ENCODE assay signal across 8 cellular contexts in genomic region chr12:53219116-53219955, GRCh38. TPM values are rescaled to one million over a fixed set of nuclear protein-coding genes. Genes with fewer than 3 reads are reported as not detected.
DNase-seq lines count a peak whose midpoint lies in the region; ATAC-seq and TF ChIP-seq lines count a peak whose summit lies in the region.

No MANE protein-coding gene starts in this region.

- POLR2A ChIA-PET in CD8-positive, alpha-beta T cell (lab: Charles Lee): interaction anchor here (0.7 to 4.8 kb wide), 22 partner anchors 10 to 282 kb away, joined by 3 to 32 read pairs (median 6); partner anchors contain the start of genes AAAS, CSAD, ESPL1 and ITGB7

- H3K36me3 Mint-ChIP-seq in CD8-positive, alpha-beta T cell: peaks cover 36% of the 10 kb centered on the region
- peaks cover 38% of the 10 kb centered on the region for H3K36me3 Mint-ChIP-seq in dendritic cell treated with granulocyte-macrophage colony-stimulating factor and Interleukin-4, amounts not matched to agents 40 ng/mL and 50 ng/mL, for 4 days (ENCODE audit: low read depth)

- peak overlapping the region; percentile 57 for H3K27ac ChIP-seq in CD8-positive, alpha-beta T cell (ENCODE audit: low read depth, low read length)
- peak overlapping the region; percentile 100 for H3K27ac ChIP-seq in muscle layer of colon (ENCODE audit: low read depth, low read length)

- CTCF ChIA-PET in CD8-positive, alpha-beta T cell (lab: Charles Lee): interaction anchor here (0.8 to 15.7 kb wide), 12 partner anchors 9 to 160 kb away, joined by 3 to 353 read pairs (median 6); partner anchors contain the start of genes AAAS, ESPL1, MYG1 and PFDN5

- intact Hi-C loops in CD8-positive, alpha-beta T cell (cut with DNase I, micrococcal nuclease): loop anchor here in 1 of 2 experiments (10.0 kb wide), 1 partner anchor 285 kb away; the partner anchor contains the start of genes NPFF and TARBP2
- intact Hi-C loops in dendritic cell treated with granulocyte-macrophage colony-stimulating factor and Interleukin-4, amounts not matched to agents 40 ng/mL and 50 ng/mL, for 4 days (cut with micrococcal nuclease): no loop called here
- intact Hi-C loops in posterior vena cava (cut with DNase I): no loop called here

- peaks cover 63% of the 10 kb centered on the region for H3K4me1 ChIP-seq in CD8-positive, alpha-beta T cell (ENCODE audit: insufficient read depth, low read length)
- peaks cover 61% of the 10 kb centered on the region for H3K4me1 ChIP-seq in muscle layer of colon (ENCODE audit: insufficient read depth, low read length)

- DNase-seq in CD8-positive, alpha-beta T cell: peak in 3 of 7 experiments; percentile 49 to 73 (median 52)
- peak; percentile 53 to 62 for DNase-seq in activated CD4-positive, alpha-beta T cell treated with anti-CD3 and anti-CD28 coated beads for 24 hours (ENCODE audit: low read depth in 2 of 2)
- peak in 1 of 2 donors; percentile 73 for DNase-seq in stimulated activated naive CD8-positive, alpha-beta T cell treated with anti-CD3 and anti-CD28 coated beads, Interleukin-15, amount 100 ng/mL, for 72 hours
- no peak for DNase-seq in posterior vena cava (ENCODE audit: low spot score)

- TF ChIP-seq CTCF in CD8-positive, alpha-beta T cell (IDR thresholded peaks at IDR 0.05): no peak

- no peaks in the 10 kb centered on the region for H3K27me3 ChIP-seq in CD8-positive, alpha-beta T cell (ENCODE audit: insufficient read depth, low read length)
- H3K27me3 ChIP-seq in muscle layer of colon (ENCODE audit: control insufficient read depth in 1 of 2, insufficient read depth in 2 of 2, low read length in 2 of 2): no peaks in the 10 kb centered on the region

- H3K27ac Mint-ChIP-seq in CD8-positive, alpha-beta T cell: peak overlapping the region; percentile 94
- H3K27ac Mint-ChIP-seq in dendritic cell treated with granulocyte-macrophage colony-stimulating factor and Interleukin-4, amounts not matched to agents 40 ng/mL and 50 ng/mL, for 4 days: peak overlapping the region; percentile 96
- H3K27ac Mint-ChIP-seq in stimulated activated naive CD8-positive, alpha-beta T cell treated with anti-CD3 and anti-CD28 coated beads, Interleukin-15, amount 100 ng/mL, for 72 hours: peak overlapping the region; percentile 98

- peak overlapping the region; percentile 99 for H3K4me3 Mint-ChIP-seq in CD8-positive, alpha-beta T cell
- H3K4me3 Mint-ChIP-seq in dendritic cell treated with granulocyte-macrophage colony-stimulating factor and Interleukin-4, amounts not matched to agents 40 ng/mL and 50 ng/mL, for 4 days: peak overlapping the region; percentile 87
- H3K4me3 Mint-ChIP-seq in stimulated activated naive CD8-positive, alpha-beta T cell treated with anti-CD3 and anti-CD28 coated beads, Interleukin-15, amount 100 ng/mL, for 72 hours: peak overlapping the region; percentile 91 to 98

- peak overlapping the region; percentile 69 for H3K4me3 ChIP-seq in CD8-positive, alpha-beta T cell (ENCODE audit: low read depth, low read length)
- H3K4me3 ChIP-seq in muscle layer of colon (ENCODE audit: low read depth in 1 of 2, low read length in 2 of 2): peak overlapping the region; percentile 96 to 100

- peaks cover 78% of the 10 kb centered on the region for H3K4me1 Mint-ChIP-seq in CD8-positive, alpha-beta T cell (ENCODE audit: low read depth)
- H3K4me1 Mint-ChIP-seq in dendritic cell treated with granulocyte-macrophage colony-stimulating factor and Interleukin-4, amounts not matched to agents 40 ng/mL and 50 ng/mL, for 4 days (ENCODE audit: low read depth): peaks cover 91% of the 10 kb centered on the region
- H3K4me1 Mint-ChIP-seq in stimulated activated naive CD8-positive, alpha-beta T cell treated with anti-CD3 and anti-CD28 coated beads, Interleukin-15, amount 100 ng/mL, for 72 hours: peaks cover 79% of the 10 kb centered on the region

- H3K9me3 ChIP-seq in CD8-positive, alpha-beta T cell (ENCODE audit: low read length): no peaks in the 10 kb centered on the region
- H3K9me3 ChIP-seq in muscle layer of colon (ENCODE audit: low read length): no peaks in the 10 kb centered on the region

- ATAC-seq in CD8-positive, alpha-beta T cell: no peak
- ATAC-seq in HG02852 (IDR thresholded peaks at IDR 0.05; ENCODE audit: unreplicated experiment) (peak; percentile 31), HG03196 (IDR thresholded peaks at IDR 0.05; ENCODE audit: unreplicated experiment) (no peak)
- ATAC-seq in stimulated activated naive CD8-positive, alpha-beta T cell treated with anti-CD3 and anti-CD28 coated beads, Interleukin-15, amount 100 ng/mL, for 72 hours: peak; percentile 44

- H3K27me3 Mint-ChIP-seq in CD8-positive, alpha-beta T cell (ENCODE audit: low read depth): no peaks in the 10 kb centered on the region
- H3K27me3 Mint-ChIP-seq in dendritic cell treated with granulocyte-macrophage colony-stimulating factor and Interleukin-4, amounts not matched to agents 40 ng/mL and 50 ng/mL, for 4 days: peaks cover 8% of the 10 kb centered on the region
- no peaks in the 10 kb centered on the region for H3K27me3 Mint-ChIP-seq in stimulated activated naive CD8-positive, alpha-beta T cell treated with anti-CD3 and anti-CD28 coated beads, Interleukin-15, amount 100 ng/mL, for 72 hours

- peak overlapping the region; percentile 82 for H3K9ac ChIP-seq in muscle layer of colon (ENCODE audit: low read length)

- H3K36me3 ChIP-seq in CD8-positive, alpha-beta T cell (ENCODE audit: insufficient read depth, low read length): peaks cover 5% of the 10 kb centered on the region
- peaks cover 12% of the 10 kb centered on the region for H3K36me3 ChIP-seq in muscle layer of colon (ENCODE audit: insufficient read depth, low read length)

- H3K9me3 Mint-ChIP-seq in CD8-positive, alpha-beta T cell: no peaks in the 10 kb centered on the region
- no peaks in the 10 kb centered on the region for H3K9me3 Mint-ChIP-seq in dendritic cell treated with granulocyte-macrophage colony-stimulating factor and Interleukin-4, amounts not matched to agents 40 ng/mL and 50 ng/mL, for 4 days
- H3K9me3 Mint-ChIP-seq in stimulated activated naive CD8-positive, alpha-beta T cell treated with anti-CD3 and anti-CD28 coated beads, Interleukin-15, amount 100 ng/mL, for 72 hours: no peaks in the 10 kb centered on the region

RNA-seq across cellular contexts. Expression of gene ITGB7, which starts 12.3 kb away (rescaled TPM):
- total RNA-seq in CD8-positive, alpha-beta T cell: 100 to 1,000 TPM; 107 to 108 TPM
- 1 to 10 TPM; 2.1 to 2.9 TPM for total RNA-seq in posterior vena cava

RNA-seq across cellular contexts. Expression of gene RARG, which starts 12.7 kb away (rescaled TPM):
- 10 to 100 TPM; 16.1 to 16.5 TPM for total RNA-seq in CD8-positive, alpha-beta T cell
- total RNA-seq in posterior vena cava: 10 to 100 TPM; 33.4 to 38.1 TPM

RNA-seq across cellular contexts. Expression of gene CSAD, which starts 38.6 kb away (rescaled TPM):
- total RNA-seq in CD8-positive, alpha-beta T cell: 10 to 100 TPM; 28.0 to 29.6 TPM
- 10 to 100 TPM; 16.4 to 22.3 TPM for total RNA-seq in posterior vena cava

RNA-seq across cellular contexts. Expression of gene ZNF740, which starts 38.8 kb away (rescaled TPM):
- total RNA-seq in CD8-positive, alpha-beta T cell: 10 to 100 TPM; 24.8 to 24.9 TPM
- 10 to 100 TPM; 23.7 to 27.4 TPM for total RNA-seq in posterior vena cava

RNA-seq across cellular contexts. Expression of gene ESPL1, which starts 48.8 kb away (rescaled TPM):
- 1 to 10 TPM in 1 of 2 experiments, under 1 TPM in 1; 0.56 to 1.7 TPM for total RNA-seq in CD8-positive, alpha-beta T cell
- 1 to 10 TPM in 1 of 2 donors, under 1 TPM in 1; 0.62 to 1.0 TPM for total RNA-seq in posterior vena cava

Comparison
In these comparisons a context has a peak if more than half of its experiments do, and no peak if none do; other contexts are left out.
1. ATAC-seq: peak in HG02852 (single experiment) and stimulated activated naive CD8-positive, alpha-beta T cell treated with anti-CD3 and anti-CD28 coated beads, Interleukin-15, amount 100 ng/mL, for 72 hours (single experiment); none in CD8-positive, alpha-beta T cell (single experiment) and HG03196 (single experiment).
2. RNA of gene ITGB7, which starts 12.3 kb away (total RNA-seq): 107 to 108 TPM in CD8-positive, alpha-beta T cell; 2.1 to 2.9 TPM in posterior vena cava; every median in the first group is over 10 times any median in the second.
3. Peak in every context shown above with its lines, with median percentiles within 50 percentile points of each other: H3K27ac Mint-ChIP-seq and H3K4me3 Mint-ChIP-seq.